ENCODE assay signal across 1 cellular context in the genomic region with DNA sequence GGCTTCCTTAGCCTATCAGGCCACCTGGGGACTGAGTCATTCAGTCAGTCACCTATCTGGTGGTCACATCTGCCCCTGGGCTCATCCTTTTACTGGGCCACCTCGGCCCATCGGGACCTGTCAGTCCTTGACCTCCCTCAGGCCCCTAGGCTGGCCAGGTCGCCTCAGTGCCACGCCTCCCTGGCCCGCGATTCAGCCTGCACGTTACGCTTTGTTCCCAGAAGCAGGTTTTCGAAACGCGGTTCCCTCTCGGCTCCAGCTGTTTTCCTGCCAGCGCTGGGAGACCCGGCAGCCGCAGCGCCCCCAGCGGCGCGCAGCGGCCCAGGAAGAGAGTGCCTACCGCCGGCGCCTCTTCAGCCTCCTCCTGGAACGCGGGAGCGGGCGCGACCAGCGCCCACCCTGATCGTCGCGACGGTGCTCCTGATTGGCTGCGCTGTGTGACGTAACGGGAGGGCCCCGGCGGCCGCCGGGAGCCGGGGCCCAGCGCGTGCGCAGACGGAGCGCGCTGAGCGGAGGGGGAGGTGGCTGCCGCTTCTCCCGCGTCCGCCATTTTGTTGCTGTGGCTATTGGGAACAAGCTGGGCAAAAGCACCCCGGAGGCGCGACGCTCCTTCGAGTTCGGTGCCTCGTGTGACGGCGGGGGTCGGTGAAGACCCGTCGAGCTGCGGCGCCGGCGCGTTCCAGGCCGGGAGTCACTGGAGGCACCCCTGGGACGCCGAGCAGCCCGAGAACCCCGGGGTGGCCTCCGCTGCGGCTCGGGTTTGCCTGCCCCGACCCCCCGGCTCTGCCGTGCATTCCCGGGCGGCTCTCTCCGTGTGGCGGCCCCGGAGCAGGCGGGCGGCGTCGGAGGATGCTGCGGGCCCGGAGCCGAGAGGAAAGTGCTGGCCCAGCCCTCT.
TF ChIP-seq lines count a peak whose summit lies in the region.

A gene with protein sequence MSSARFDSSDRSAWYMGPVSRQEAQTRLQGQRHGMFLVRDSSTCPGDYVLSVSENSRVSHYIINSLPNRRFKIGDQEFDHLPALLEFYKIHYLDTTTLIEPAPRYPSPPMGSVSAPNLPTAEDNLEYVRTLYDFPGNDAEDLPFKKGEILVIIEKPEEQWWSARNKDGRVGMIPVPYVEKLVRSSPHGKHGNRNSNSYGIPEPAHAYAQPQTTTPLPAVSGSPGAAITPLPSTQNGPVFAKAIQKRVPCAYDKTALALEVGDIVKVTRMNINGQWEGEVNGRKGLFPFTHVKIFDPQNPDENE (plus strand): TSS at position 492 of the 895 bp plus-strand sequence. CDS start 528 bp downstream, outside the sequence.

TF ChIP-seq in K562, 482 proteins besides CTCF, POLR2A, EP300 and RAD21 (continued from another document and continues in another):
- TF ChIP-seq, protein P1, sequence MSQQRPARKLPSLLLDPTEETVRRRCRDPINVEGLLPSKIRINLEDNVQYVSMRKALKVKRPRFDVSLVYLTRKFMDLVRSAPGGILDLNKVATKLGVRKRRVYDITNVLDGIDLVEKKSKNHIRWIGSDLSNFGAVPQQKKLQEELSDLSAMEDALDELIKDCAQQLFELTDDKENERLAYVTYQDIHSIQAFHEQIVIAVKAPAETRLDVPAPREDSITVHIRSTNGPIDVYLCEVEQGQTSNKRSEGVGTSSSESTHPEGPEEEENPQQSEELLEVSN (IDR thresholded peaks at IDR 0.05; ENCODE audit: borderline replicate concordance in 1 of 2, extremely low read depth in 1 of 2, insufficient read depth in 1 of 2, insufficient read length in 1 of 2, low read depth in 1 of 2, low read length in 1 of 2, poor library complexity in 1 of 2, severe bottlenecking in 1 of 2), result peak; percentile 94
- TF ChIP-seq POLR2AphosphoS2 (IDR thresholded peaks at IDR 0.05; ENCODE audit: low read length) (peak; percentile 94; the same call in 1 of the 2 replicates), SOX6 (IDR thresholded peaks at IDR 0.05) (no peak), GTF2F1 (IDR thresholded peaks at IDR 0.05; ENCODE audit: low read depth, low read length) (peak; percentile 92), ZNF57 (CRISPR knock-in tag; IDR thresholded peaks at IDR 0.05) (no peak), SP1 (CRISPR knock-in tag; IDR thresholded peaks at IDR 0.05) (peak; percentile 97), ZNF830 (CRISPR knock-in tag; IDR thresholded peaks at IDR 0.05) (no peak), E2F1 (CRISPR knock-in tag; IDR thresholded peaks at IDR 0.05) (peak; percentile 99), CBX5 (IDR thresholded peaks at IDR 0.05; ENCODE audit: borderline replicate concordance, low read depth) (no peak), ARID1B (IDR thresholded peaks at IDR 0.05) (no peak), ETS2 (tag; IDR thresholded peaks at IDR 0.05; ENCODE audit: borderline replicate concordance, poor library complexity, severe bottlenecking) (no peak), MED1 (CRISPR knock-in tag; IDR thresholded peaks at IDR 0.05; ENCODE audit: borderline replicate concordance) (no peak), ZNF232 (CRISPR knock-in tag; IDR thresholded peaks at IDR 0.05) (no peak), ATF6 (CRISPR knock-in tag; IDR thresholded peaks at IDR 0.05) (no peak), RHOXF2B (CRISPR knock-in tag; conservative IDR thresholded peaks at IDR 0.05) (peak; percentile 82; the same call in 1 of the 2 replicates), HLTF (IDR thresholded peaks at IDR 0.05) (no peak), SAFB (IDR thresholded peaks at IDR 0.05; ENCODE audit: borderline replicate concordance, low read depth, low read length) (peak; percentile 77), MCM7 (IDR thresholded peaks at IDR 0.05) (no peak), LARP7 (IDR thresholded peaks at IDR 0.05) (no peak), MTA3 (IDR thresholded peaks at IDR 0.05; ENCODE audit: borderline replicate concordance) (no peak), CC2D1A (IDR thresholded peaks at IDR 0.05) (no peak), ZNF41 (CRISPR knock-in tag; conservative IDR thresholded peaks at IDR 0.05) (no peak), NONO (IDR thresholded peaks at IDR 0.05; ENCODE audit: low read depth in 2 of 2, low read length in 1 of 2) (peak in 1 of 2 experiments; percentile 79; a peak in 2 of 4 replicates), ZNF707 (CRISPR knock-in tag; conservative IDR thresholded peaks at IDR 0.05) (no peak), KDM1A (IDR thresholded peaks at IDR 0.05) (no peak), ZNF431 (CRISPR knock-in tag; IDR thresholded peaks at IDR 0.05) (no peak), RFX7 (CRISPR knock-in tag; IDR thresholded peaks at IDR 0.05) (peak; percentile 39; the same call in 1 of the 2 replicates), SMARCE1 (IDR thresholded peaks at IDR 0.05) (no peak), ZNF696 (CRISPR knock-in tag; conservative IDR thresholded peaks at IDR 0.05) (no peak), ZNF551 (CRISPR knock-in tag; IDR thresholded peaks at IDR 0.05) (no peak), MCM2 (IDR thresholded peaks at IDR 0.05; ENCODE audit: low read depth) (no peak), ZFPM2 (CRISPR knock-in tag; IDR thresholded peaks at IDR 0.05) (peak; percentile 93), ZNF146 (CRISPR knock-in tag; IDR thresholded peaks at IDR 0.05; ENCODE audit: unreplicated experiment) (no peak), E2F4 (CRISPR knock-in tag; IDR thresholded peaks at IDR 0.05; ENCODE audit: low read depth) (peak; percentile 80; the same call in 1 of the 2 replicates), TFAP4 (CRISPR knock-in tag; IDR thresholded peaks at IDR 0.05; ENCODE audit: borderline replicate concordance) (no peak), SMC3 (conservative IDR thresholded peaks at IDR 0.05; ENCODE audit: insufficient read depth, low read depth, low read length) (peak; percentile 90), SRSF7 (optimal IDR thresholded peaks at IDR 0.05; ENCODE audit: low read depth, low read length) (peak; percentile 97), ZNF274 (IDR thresholded peaks at IDR 0.05; ENCODE audit: borderline replicate concordance, low read depth, low read length) (peak; percentile 84; the same call in 1 of the 2 replicates), CREBBP (IDR thresholded peaks at IDR 0.05; ENCODE audit: low read depth, low read length) (no peak), HNRNPLL (IDR thresholded peaks at IDR 0.05; ENCODE audit: low read depth, low read length, poor library complexity, severe bottlenecking) (peak; percentile 98), YBX1 (IDR thresholded peaks at IDR 0.05) (no peak)
- TF ChIP-seq, protein P2, sequence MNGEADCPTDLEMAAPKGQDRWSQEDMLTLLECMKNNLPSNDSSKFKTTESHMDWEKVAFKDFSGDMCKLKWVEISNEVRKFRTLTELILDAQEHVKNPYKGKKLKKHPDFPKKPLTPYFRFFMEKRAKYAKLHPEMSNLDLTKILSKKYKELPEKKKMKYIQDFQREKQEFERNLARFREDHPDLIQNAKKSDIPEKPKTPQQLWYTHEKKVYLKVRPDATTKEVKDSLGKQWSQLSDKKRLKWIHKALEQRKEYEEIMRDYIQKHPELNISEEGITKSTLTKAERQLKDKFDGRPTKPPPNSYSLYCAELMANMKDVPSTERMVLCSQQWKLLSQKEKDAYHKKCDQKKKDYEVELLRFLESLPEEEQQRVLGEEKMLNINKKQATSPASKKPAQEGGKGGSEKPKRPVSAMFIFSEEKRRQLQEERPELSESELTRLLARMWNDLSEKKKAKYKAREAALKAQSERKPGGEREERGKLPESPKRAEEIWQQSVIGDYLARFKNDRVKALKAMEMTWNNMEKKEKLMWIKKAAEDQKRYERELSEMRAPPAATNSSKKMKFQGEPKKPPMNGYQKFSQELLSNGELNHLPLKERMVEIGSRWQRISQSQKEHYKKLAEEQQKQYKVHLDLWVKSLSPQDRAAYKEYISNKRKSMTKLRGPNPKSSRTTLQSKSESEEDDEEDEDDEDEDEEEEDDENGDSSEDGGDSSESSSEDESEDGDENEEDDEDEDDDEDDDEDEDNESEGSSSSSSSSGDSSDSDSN (IDR thresholded peaks at IDR 0.05; ENCODE audit: borderline replicate concordance in 1 of 2, low read depth in 2 of 2, low read length in 2 of 2), result peak; percentile 99 to 100
- TF ChIP-seq, protein P3, sequence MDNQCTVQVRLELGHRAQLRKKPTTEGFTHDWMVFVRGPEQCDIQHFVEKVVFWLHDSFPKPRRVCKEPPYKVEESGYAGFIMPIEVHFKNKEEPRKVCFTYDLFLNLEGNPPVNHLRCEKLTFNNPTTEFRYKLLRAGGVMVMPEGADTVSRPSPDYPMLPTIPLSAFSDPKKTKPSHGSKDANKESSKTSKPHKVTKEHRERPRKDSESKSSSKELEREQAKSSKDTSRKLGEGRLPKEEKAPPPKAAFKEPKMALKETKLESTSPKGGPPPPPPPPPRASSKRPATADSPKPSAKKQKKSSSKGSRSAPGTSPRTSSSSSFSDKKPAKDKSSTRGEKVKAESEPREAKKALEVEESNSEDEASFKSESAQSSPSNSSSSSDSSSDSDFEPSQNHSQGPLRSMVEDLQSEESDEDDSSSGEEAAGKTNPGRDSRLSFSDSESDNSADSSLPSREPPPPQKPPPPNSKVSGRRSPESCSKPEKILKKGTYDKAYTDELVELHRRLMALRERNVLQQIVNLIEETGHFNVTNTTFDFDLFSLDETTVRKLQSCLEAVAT (IDR thresholded peaks at IDR 0.05), result no peak
- TF ChIP-seq, protein P4, sequence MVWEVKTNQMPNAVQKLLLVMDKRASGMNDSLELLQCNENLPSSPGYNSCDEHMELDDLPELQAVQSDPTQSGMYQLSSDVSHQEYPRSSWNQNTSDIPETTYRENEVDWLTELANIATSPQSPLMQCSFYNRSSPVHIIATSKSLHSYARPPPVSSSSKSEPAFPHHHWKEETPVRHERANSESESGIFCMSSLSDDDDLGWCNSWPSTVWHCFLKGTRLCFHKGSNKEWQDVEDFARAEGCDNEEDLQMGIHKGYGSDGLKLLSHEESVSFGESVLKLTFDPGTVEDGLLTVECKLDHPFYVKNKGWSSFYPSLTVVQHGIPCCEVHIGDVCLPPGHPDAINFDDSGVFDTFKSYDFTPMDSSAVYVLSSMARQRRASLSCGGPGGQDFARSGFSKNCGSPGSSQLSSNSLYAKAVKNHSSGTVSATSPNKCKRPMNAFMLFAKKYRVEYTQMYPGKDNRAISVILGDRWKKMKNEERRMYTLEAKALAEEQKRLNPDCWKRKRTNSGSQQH (CRISPR knock-in tag; IDR thresholded peaks at IDR 0.05), result no peak
- TF ChIP-seq, protein P5, sequence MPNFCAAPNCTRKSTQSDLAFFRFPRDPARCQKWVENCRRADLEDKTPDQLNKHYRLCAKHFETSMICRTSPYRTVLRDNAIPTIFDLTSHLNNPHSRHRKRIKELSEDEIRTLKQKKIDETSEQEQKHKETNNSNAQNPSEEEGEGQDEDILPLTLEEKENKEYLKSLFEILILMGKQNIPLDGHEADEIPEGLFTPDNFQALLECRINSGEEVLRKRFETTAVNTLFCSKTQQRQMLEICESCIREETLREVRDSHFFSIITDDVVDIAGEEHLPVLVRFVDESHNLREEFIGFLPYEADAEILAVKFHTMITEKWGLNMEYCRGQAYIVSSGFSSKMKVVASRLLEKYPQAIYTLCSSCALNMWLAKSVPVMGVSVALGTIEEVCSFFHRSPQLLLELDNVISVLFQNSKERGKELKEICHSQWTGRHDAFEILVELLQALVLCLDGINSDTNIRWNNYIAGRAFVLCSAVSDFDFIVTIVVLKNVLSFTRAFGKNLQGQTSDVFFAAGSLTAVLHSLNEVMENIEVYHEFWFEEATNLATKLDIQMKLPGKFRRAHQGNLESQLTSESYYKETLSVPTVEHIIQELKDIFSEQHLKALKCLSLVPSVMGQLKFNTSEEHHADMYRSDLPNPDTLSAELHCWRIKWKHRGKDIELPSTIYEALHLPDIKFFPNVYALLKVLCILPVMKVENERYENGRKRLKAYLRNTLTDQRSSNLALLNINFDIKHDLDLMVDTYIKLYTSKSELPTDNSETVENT (CRISPR knock-in tag; IDR thresholded peaks at IDR 0.05), result no peak
- TF ChIP-seq, protein P6, sequence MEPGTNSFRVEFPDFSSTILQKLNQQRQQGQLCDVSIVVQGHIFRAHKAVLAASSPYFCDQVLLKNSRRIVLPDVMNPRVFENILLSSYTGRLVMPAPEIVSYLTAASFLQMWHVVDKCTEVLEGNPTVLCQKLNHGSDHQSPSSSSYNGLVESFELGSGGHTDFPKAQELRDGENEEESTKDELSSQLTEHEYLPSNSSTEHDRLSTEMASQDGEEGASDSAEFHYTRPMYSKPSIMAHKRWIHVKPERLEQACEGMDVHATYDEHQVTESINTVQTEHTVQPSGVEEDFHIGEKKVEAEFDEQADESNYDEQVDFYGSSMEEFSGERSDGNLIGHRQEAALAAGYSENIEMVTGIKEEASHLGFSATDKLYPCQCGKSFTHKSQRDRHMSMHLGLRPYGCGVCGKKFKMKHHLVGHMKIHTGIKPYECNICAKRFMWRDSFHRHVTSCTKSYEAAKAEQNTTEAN (CRISPR knock-in tag; IDR thresholded peaks at IDR 0.05), result no peak
